ENCODE assay signal across 22 cellular contexts in genomic region chr9:126681336-126681735, GRCh38.
DNase-seq lines count a peak whose midpoint lies in the region; ATAC-seq, FAIRE-seq and TF ChIP-seq lines count a peak whose summit lies in the region.
"Had no signal": no experiment of that assay in that cellular context is flagged by ENCODE, and none has a peak within 500 bp of the region (broad histone marks: within the 10 kb centered on the region; RNA-seq: fewer than 3 reads in every experiment).

No MANE protein-coding gene starts in this region.

- H3K9me3 ChIP-seq in heart right ventricle (no peaks in the 10 kb centered on the region), K562 (replicated peaks; ENCODE audit: control insufficient read depth, insufficient read depth, low read depth, low read length) (no peaks in the 10 kb centered on the region)
- H3K9me3 ChIP-seq: BLaER1 had no signal

- H3K4me3 ChIP-seq in heart right ventricle (no peak overlapping the region), K562 (no peak overlapping the region)
- H3K4me3 ChIP-seq: BLaER1, GM12878 had no signal

- BruUV-seq in K562 (replicated peaks; lab: Mats Ljungman, UMichigan) = no TSS peak

- H3K27ac Mint-ChIP-seq in activated CD4-positive, alpha-beta T cell treated with anti-CD3 and anti-CD28 coated beads, Interleukin-2, amount 10 ng/mL, durations not matched to agents 7 days and 5 days = no peak overlapping the region
- H3K27ac Mint-ChIP-seq: CD4-positive, alpha-beta T cell had no signal

- TF ChIP-seq CTCF in heart right ventricle (IDR thresholded peaks at IDR 0.05) (no peak), K562 (IDR thresholded peaks at IDR 0.05 in 2 of 3, conservative IDR thresholded peaks at IDR 0.05 in 1 of 3; ENCODE audit: insufficient read depth in 2 of 3, low read depth in 1 of 3, low read length in 3 of 3) (no peak)

- FAIRE-seq in K562 (lab: Jason Lieb, UNC) = no peak
- FAIRE-seq: GM12878 had no signal

- CTCF ChIA-PET in K562 (lab: Yijun Ruan, JAX; ENCODE audit: low intra/inter-chr PET ratio) = no interaction called here
- CTCF ChIA-PET in activated CD4-positive, alpha-beta T cell treated with anti-CD3 and anti-CD28 coated beads, Interleukin-2, amount 10 ng/mL, durations not matched to agents 7 days and 5 days (lab: Charles Lee) = no interaction called here

- TF ChIP-seq RAD21 in K562 (CRISPR knock-in tag; conservative IDR thresholded peaks at IDR 0.05 in 1 of 2, IDR thresholded peaks at IDR 0.05 in 1 of 2) = no peak

- no peaks in the 10 kb centered on the region for H3K36me3 ChIP-seq in heart right ventricle
- no peaks in the 10 kb centered on the region for H3K36me3 ChIP-seq in K562 (ENCODE audit: control insufficient read depth, insufficient read depth, low read length)
- H3K36me3 ChIP-seq: BLaER1 had no signal

- 40 to 53% methylated on average over 7 of the region's 7 CpGs for WGBS in heart right ventricle, 2 donors
- WGBS in K562 (ENCODE audit: insufficient coverage, low coverage, missing lambda C conversion rate) = 2% methylated on average over 7 of the region's 7 CpGs

- TF ChIP-seq POLR2A in K562 (conservative IDR thresholded peaks at IDR 0.05) = no peak

- POLR2A ChIA-PET in K562 (lab: Yijun Ruan, JAX) = interaction anchor here (0.6 kb wide), 1 partner anchor 436 kb away, joined by 3 read pairs; no protein-coding TSS in a partner anchor
- POLR2A ChIA-PET in activated CD4-positive, alpha-beta T cell treated with anti-CD3 and anti-CD28 coated beads, Interleukin-2, amount 10 ng/mL, durations not matched to agents 7 days and 5 days (lab: Charles Lee) = no interaction called here

- H3K27ac ChIP-seq in heart right ventricle (no peak overlapping the region), K562 (ENCODE audit: extremely low read depth, low read depth, low read length) (no peak overlapping the region)
- H3K27ac ChIP-seq: 22Rv1, BLaER1 had no signal

- TF ChIP-seq EP300 in K562 (IDR thresholded peaks at IDR 0.05; ENCODE audit: low read length) = no peak

- H3K9me3 Mint-ChIP-seq in activated CD4-positive, alpha-beta T cell treated with anti-CD3 and anti-CD28 coated beads, Interleukin-2, amount 10 ng/mL, durations not matched to agents 7 days and 5 days = no peaks in the 10 kb centered on the region
- H3K9me3 Mint-ChIP-seq: CD4-positive, alpha-beta T cell had no signal

- H3K4me1 ChIP-seq in heart right ventricle (peaks cover 0 to 12% (median 5%) of the 10 kb centered on the region in 9 donors), K562 (replicated peaks in 1 of 2; ENCODE audit: control insufficient read depth in 2 of 2, insufficient read depth in 2 of 2, low read length in 2 of 2) (peaks cover 0 to 9% of the 10 kb centered on the region in 2 experiments; a peak in 3 of 5 replicates)

- H3K4me3 Mint-ChIP-seq in activated CD4-positive, alpha-beta T cell treated with anti-CD3 and anti-CD28 coated beads, Interleukin-2, amount 10 ng/mL, durations not matched to agents 7 days and 5 days = no peak overlapping the region
- H3K4me3 Mint-ChIP-seq: CD4-positive, alpha-beta T cell had no signal

- in situ Hi-C loops in K562 (cut with MboI) = no loop called here

- peaks cover 14% of the 10 kb centered on the region; the same call in 1 of the 2 replicates for H4K20me1 ChIP-seq in K562 (replicated peaks; ENCODE audit: control insufficient read depth, insufficient read depth, low read length)

- no peak overlapping the region for H3K9ac ChIP-seq in K562 (ENCODE audit: insufficient read depth in 1 of 2, low read depth in 2 of 2, low read length in 2 of 2)
- H3K9ac ChIP-seq: BLaER1 had no signal

- H3K36me3 Mint-ChIP-seq in activated CD4-positive, alpha-beta T cell treated with anti-CD3 and anti-CD28 coated beads, Interleukin-2, amount 10 ng/mL, durations not matched to agents 7 days and 5 days (ENCODE audit: low read depth) = no peaks in the 10 kb centered on the region

- H3K79me2 ChIP-seq in K562 (ENCODE audit: control insufficient read depth, insufficient read depth, low read length) = no peaks in the 10 kb centered on the region

- H3K4me2 ChIP-seq in K562 (ENCODE audit: insufficient read depth, low read length) = no peak overlapping the region
- H3K4me2 ChIP-seq: BLaER1 had no signal

- intact Hi-C loops in Right ventricle myocardium inferior (cut with DNase I) (no loop called here), heart right ventricle (cut with DNase I) (loop anchor here in 2 of 10 donors (5.0 to 10.0 kb wide), 2 partner anchors 69 to 167 kb away; partner anchors contain the start of gene LMX1B (in 1 of the 2)), K562 (cut with micrococcal nuclease) (no loop called here)

- DNase-seq in NCI-H1417 (lab: John Stamatoyannopoulos, UW) (peak in 2 of 3 experiments; percentile 24 to 58), NCI-H1417 treated with DMSO at 0.1 percent for 48 hours (lab: John Stamatoyannopoulos, UW) (no peak), Right ventricle myocardium inferior (ENCODE audit: missing footprints) (peak; percentile 44), heart right ventricle (no peak), K562 (ENCODE audit: extremely low read depth in 1 of 4, low spot score in 3 of 4) (no peak), GOT3 (lab: John Stamatoyannopoulos, UW) (no peak)
- DNase-seq in activated CD4-positive, alpha-beta T cell treated with anti-CD3 and anti-CD28 coated beads, Interleukin-2, amount 10 ng/mL, durations not matched to agents 7 days and 5 days = no peak
- DNase-seq: ACHN; CD4-positive, alpha-beta T cell; DND-41; MM.1S; NCI-H1048; NCI-H1436 treated with DMSO at 0.1 percent for 48 hours; NCI-H2029 treated with DMSO at 0.1 percent for 48 hours; NCI-H446 treated with DMSO at 0.1 percent for 48 hours; NCI-H526 treated with DMSO at 0.1 percent for 48 hours; T-helper 1 cell had no signal

- H3K4me1 Mint-ChIP-seq in activated CD4-positive, alpha-beta T cell treated with anti-CD3 and anti-CD28 coated beads, Interleukin-2, amount 10 ng/mL, durations not matched to agents 7 days and 5 days = no peaks in the 10 kb centered on the region

- H3K9me1 ChIP-seq in K562 (ENCODE audit: control insufficient read depth, insufficient read depth, low read length) = no peaks in the 10 kb centered on the region

- no peak overlapping the region for H2AFZ ChIP-seq in K562 (ENCODE audit: low read depth, low read length)

- H3K27me3 Mint-ChIP-seq in activated CD4-positive, alpha-beta T cell treated with anti-CD3 and anti-CD28 coated beads, Interleukin-2, amount 10 ng/mL, durations not matched to agents 7 days and 5 days = peaks cover 84% of the 10 kb centered on the region

- ATAC-seq in Right ventricle myocardium inferior (no peak), heart right ventricle (no peak), K562 (no peak), GM19035 (IDR thresholded peaks at IDR 0.05; ENCODE audit: unreplicated experiment) (no peak)
- ATAC-seq: GM12878, Panc1 had no signal

- peaks cover 0 to 98% (median 85%) of the 10 kb centered on the region in 7 donors for H3K27me3 ChIP-seq in heart right ventricle
- peaks cover 34 to 75% of the 10 kb centered on the region in 2 experiments for H3K27me3 ChIP-seq in K562 (ENCODE audit: control insufficient read depth in 2 of 2, insufficient read depth in 2 of 2, low read length in 2 of 2)

TF ChIP-seq in K562, 482 proteins besides CTCF, POLR2A, EP300 and RAD21:
- TF ChIP-seq ZNF217 (CRISPR knock-in tag; IDR thresholded peaks at IDR 0.05) (no peak), ATF7 (IDR thresholded peaks at IDR 0.05) (no peak), DPF2 (IDR thresholded peaks at IDR 0.05) (no peak), SMAD2 (IDR thresholded peaks at IDR 0.05; ENCODE audit: low read depth, low read length) (no peak), NFIC (IDR thresholded peaks at IDR 0.05) (peak; percentile 91)

Comparison
In these comparisons a context has a peak if more than half of its experiments do, and no peak if none do; other contexts are left out.
1. DNase-seq: peak in NCI-H1417 (2 of 3) and Right ventricle myocardium inferior (single experiment); none in NCI-H1417 treated with DMSO at 0.1 percent for 48 hours (single experiment), heart right ventricle (0 of 2), K562 (0 of 4), GOT3 (single experiment) and activated CD4-positive, alpha-beta T cell treated with anti-CD3 and anti-CD28 coated beads, Interleukin-2, amount 10 ng/mL, durations not matched to agents 7 days and 5 days (single experiment).